ENCODE assay signal across 7 cellular contexts in genomic region chr11:124717786-124718634, GRCh38. TPM values are rescaled to one million over a fixed set of nuclear protein-coding genes. Genes with fewer than 3 reads are reported as not detected.
DNase-seq lines count a peak whose midpoint lies in the region; ATAC-seq, FAIRE-seq and TF ChIP-seq lines count a peak whose summit lies in the region.

No MANE protein-coding gene starts in this region.

- ATAC-seq in pancreas = peak; percentile 43 to 75 (median 71)
- no peak for ATAC-seq in HG02763 (IDR thresholded peaks at IDR 0.05; ENCODE audit: unreplicated experiment)

- no peaks in the 10 kb centered on the region for H3K36me3 ChIP-seq in GM06990 (ENCODE audit: control insufficient read depth, insufficient read depth, low read length)
- no peaks in the 10 kb centered on the region for H3K36me3 ChIP-seq in pancreas

- TF ChIP-seq CTCF in GM06990 (IDR thresholded peaks at IDR 0.05; ENCODE audit: insufficient read depth, low read length, poor library complexity, severe bottlenecking) = no peak
- TF ChIP-seq CTCF in HL-60 (IDR thresholded peaks at IDR 0.05; ENCODE audit: insufficient read depth, low read length) = no peak
- no peak for TF ChIP-seq CTCF in pancreas (IDR thresholded peaks at IDR 0.05)
- TF ChIP-seq CTCF in GM13977 (IDR thresholded peaks at IDR 0.05; ENCODE audit: extremely low read depth, insufficient read depth, missing control alignments) = no peak

- H3K27ac ChIP-seq in HL-60 (replicated peaks) (no peak overlapping the region), pancreas (no peak overlapping the region)

- intact Hi-C loops in pancreas (cut with DNase I) = no loop called here

- no peaks in the 10 kb centered on the region for H3K9me3 ChIP-seq in pancreas

- FAIRE-seq in pancreas (lab: Jason Lieb, UNC) = no peak

- H3K4me1 ChIP-seq in pancreas = peaks cover 0 to 5% (median 0%) of the 10 kb centered on the region in 3 donors

- H3K4me3 ChIP-seq in GM06990 (replicated peaks; ENCODE audit: low read depth, low read length) (peak overlapping the region; percentile 42), HL-60 (replicated peaks; ENCODE audit: insufficient read depth, low read length) (peak overlapping the region; percentile 4; the same call in 1 of the 2 replicates), pancreas (peak overlapping the region in 3 of 4 donors; percentile 9 to 46 (median 31))

- DNase-seq in GM06990 (ENCODE audit: extremely low read depth, insufficient read length) (peak; percentile 22), HL-60 (ENCODE audit: low read depth in 1 of 2, low spot score in 1 of 2) (no peak), glomerular visceral epithelial cell (ENCODE audit: extremely low spot score) (peak; percentile 32), pancreas (peak in 1 of 6 donors; percentile 59), GM13977 (ENCODE audit: low spot score) (no peak)
- peak; percentile 53 for DNase-seq in activated CD8-positive, alpha-beta memory T cell treated with anti-CD3 and anti-CD28 coated beads, Interleukin-2, amount 50 U/mL, for 48 hours

- 1% methylated on average over 44 to 45 of the region's 45 CpGs for WGBS in pancreas, 2 donors

- peaks cover 3% of the 10 kb centered on the region; the same call in 1 of the 2 replicates for H3K27me3 ChIP-seq in GM06990 (replicated peaks; ENCODE audit: control insufficient read depth, insufficient read depth, low read length)
- H3K27me3 ChIP-seq in HL-60 (ENCODE audit: insufficient read depth, poor library complexity, severe bottlenecking) = peaks cover 37% of the 10 kb centered on the region
- H3K27me3 ChIP-seq in pancreas = peaks cover 0 to 27% (median 0%) of the 10 kb centered on the region in 4 donors

- in situ Hi-C loops in GM13977 (cut with MboI; ENCODE audit: low pct_unique_long_range_greater_than_20kb, low sequenced_read_pairs, unreplicated experiment) = no loop called here

RNA-seq across cellular contexts. Expression of gene NRGN, which starts 21.7 kb away (rescaled TPM):
- 1 to 10 TPM in 3 of 6 donors, under 1 TPM in 2, not detected in 1; 0.24 to 1.9 (median 1.2) TPM for total RNA-seq in pancreas
- polyA plus RNA-seq in pancreas = 1 to 10 TPM; 2.7 to 3.7 TPM

RNA-seq across cellular contexts. Expression of gene VSIG2, which starts 34.0 kb away (rescaled TPM):
- total RNA-seq in pancreas = 1 to 10 TPM in 3 of 6 donors, under 1 TPM in 3; 0.18 to 2.1 (median 1.0) TPM
- polyA plus RNA-seq in pancreas = 1 to 10 TPM; 1.1 to 4.5 TPM

RNA-seq across cellular contexts. Expression of gene ESAM, which starts 44.1 kb away (rescaled TPM):
- 1 to 10 TPM; 5.0 to 10.0 (median 6.5) TPM for total RNA-seq in pancreas
- 10 to 100 TPM in 1 of 2 donors, 1 to 10 TPM in 1; 9.4 to 27.1 TPM for polyA plus RNA-seq in pancreas

RNA-seq across cellular contexts. Expression of gene SPA17, which starts 44.3 kb away (rescaled TPM):
- total RNA-seq in pancreas = 1 to 10 TPM; 1.2 to 2.9 (median 2.1) TPM
- 1 to 10 TPM; 6.0 to 7.3 TPM for polyA plus RNA-seq in pancreas

RNA-seq across cellular contexts. Expression of gene SIAE, which starts 44.5 kb away (rescaled TPM):
- total RNA-seq in pancreas = 10 to 100 TPM in 5 of 6 donors, 1 to 10 TPM in 1; 9.6 to 29.8 (median 18.0) TPM
- 10 to 100 TPM; 10.3 to 12.1 TPM for polyA plus RNA-seq in pancreas

Comparison
In these comparisons a context has a peak if more than half of its experiments do, and no peak if none do; other contexts are left out.
1. DNase-seq: peak in GM06990 (single experiment), activated CD8-positive, alpha-beta memory T cell treated with anti-CD3 and anti-CD28 coated beads, Interleukin-2, amount 50 U/mL, for 48 hours (single experiment) and glomerular visceral epithelial cell (single experiment); none in HL-60 (0 of 2) and GM13977 (single experiment).
2. Peak in every context shown above with its lines, with median percentiles within 50 percentile points of each other: H3K4me3 ChIP-seq.